In the genomic region with DNA sequence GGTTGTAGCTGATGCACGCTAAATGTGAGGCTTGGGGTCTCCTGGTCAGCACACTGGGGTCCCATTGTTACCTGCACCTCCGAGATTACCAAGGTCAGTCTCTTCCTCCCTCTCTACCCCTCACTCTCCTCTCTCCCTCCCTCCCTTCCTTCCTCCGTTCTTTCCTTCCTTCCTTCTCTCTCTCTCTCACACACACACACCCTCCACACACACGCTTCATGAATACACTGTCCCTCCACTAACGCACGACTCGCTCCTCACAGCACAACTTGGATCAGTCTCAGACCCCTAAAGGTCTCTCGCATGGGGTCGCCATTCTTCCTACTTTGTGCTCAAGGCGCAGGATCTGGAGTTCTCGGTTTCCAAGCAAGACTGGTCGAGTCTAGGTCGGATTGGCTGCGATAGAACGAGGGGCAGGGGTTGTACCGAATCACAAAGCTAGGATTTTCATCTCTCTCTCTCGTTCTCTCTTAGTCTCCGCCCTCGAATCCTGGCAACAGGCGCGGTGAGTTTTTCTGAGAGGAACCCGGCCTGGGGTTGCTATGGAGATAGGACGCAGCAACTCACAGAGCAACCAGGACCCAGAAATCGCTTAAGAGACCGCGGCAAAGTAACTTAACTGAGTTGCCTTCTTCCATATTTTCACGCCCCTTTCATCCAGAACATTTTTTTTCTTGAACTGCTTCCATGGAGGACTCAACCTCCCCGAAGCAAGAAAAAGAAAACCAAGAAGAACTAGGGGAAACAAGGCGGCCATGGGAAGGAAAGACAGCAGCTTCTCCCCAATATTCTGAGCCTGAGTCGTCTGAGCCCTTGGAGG, we compare ENCODE assay signal across 8 cellular contexts. TPM values are rescaled to one million over a fixed set of nuclear protein-coding genes. Genes with fewer than 3 reads are reported as not detected.
DNase-seq lines count a peak whose midpoint lies in the region; ATAC-seq and TF ChIP-seq lines count a peak whose summit lies in the region.

A gene (plus strand): TSS at position 543 of the 820 bp plus-strand sequence. CDS start 145 bp downstream, at position 688.

- H3K4me1 ChIP-seq in cardiac muscle cell (ENCODE audit: low read depth): no peaks in the 10 kb centered on the region
- H3K4me1 ChIP-seq in ovary (ENCODE audit: insufficient read depth): peaks cover 1% of the 10 kb centered on the region
- peaks cover 0 to 15% (median 2%) of the 10 kb centered on the region in 4 donors for H3K4me1 ChIP-seq in tibial nerve

- DNase-seq in GM03348 (ENCODE audit: low spot score) (peak; percentile 96), NB4 (ENCODE audit: low read depth) (peak; percentile 89), SKM-1 (lab: John Stamatoyannopoulos, UW; ENCODE audit: unreplicated experiment) (peak; percentile 79), cardiac muscle cell (ENCODE audit: low read depth in 1 of 2, low spot score in 1 of 2) (peak; percentile 96 to 97), ovary (peak; percentile 88 to 94 (median 90)), tibial nerve (ENCODE audit: low spot score in 2 of 2) (peak; percentile 78 to 88)
- DNase-seq in activated naive CD8-positive, alpha-beta T cell treated with anti-CD3 and anti-CD28 coated beads, Interleukin-2, amount 50 U/mL, for 16 hours (ENCODE audit: low read depth, low spot score): peak; percentile 21

- no peaks in the 10 kb centered on the region for H3K36me3 ChIP-seq in cardiac muscle cell
- no peaks in the 10 kb centered on the region for H3K36me3 ChIP-seq in ovary
- no peaks in the 10 kb centered on the region for H3K36me3 ChIP-seq in tibial nerve

- intact Hi-C loops in ovary (cut with DNase I): no loop called here

- no peak for TF ChIP-seq EP300 in ovary (IDR thresholded peaks at IDR 0.05)
- no peak for TF ChIP-seq EP300 in tibial nerve (IDR thresholded peaks at IDR 0.05)

- peak; percentile 100 for ATAC-seq in HG02588 (IDR thresholded peaks at IDR 0.05; ENCODE audit: unreplicated experiment)

- WGBS in ovary, 3 donors: 0 to 1% (median 1%) methylated on average over 30 of the region's 30 CpGs
- 0 to 1% methylated on average over 30 of the region's 30 CpGs for WGBS in tibial nerve, 2 donors

- peak; percentile 17 for TF ChIP-seq POLR2A in NB4 (IDR thresholded peaks at IDR 0.05; ENCODE audit: extremely low read depth, insufficient read length)
- no peak for TF ChIP-seq POLR2A in ovary (IDR thresholded peaks at IDR 0.05)
- TF ChIP-seq POLR2A in tibial nerve (IDR thresholded peaks at IDR 0.05): no peak

- H3K27me3 ChIP-seq in cardiac muscle cell (peaks cover 18% of the 10 kb centered on the region), ovary (no peaks in the 10 kb centered on the region), tibial nerve (no peaks in the 10 kb centered on the region)

- H3K9me3 ChIP-seq in cardiac muscle cell (ENCODE audit: low read depth) (no peaks in the 10 kb centered on the region), ovary (no peaks in the 10 kb centered on the region), tibial nerve (no peaks in the 10 kb centered on the region)

- TF ChIP-seq CTCF in NB4 (IDR thresholded peaks at IDR 0.05; ENCODE audit: low read depth, low read length) (no peak), cardiac muscle cell (IDR thresholded peaks at IDR 0.05; ENCODE audit: low read depth, low read length) (peak; percentile 43), ovary (IDR thresholded peaks at IDR 0.05) (no peak), tibial nerve (IDR thresholded peaks at IDR 0.05) (peak in 1 of 5 experiments; percentile 5)

- H3K4me3 ChIP-seq in NB4 (ENCODE audit: low read depth, low read length): peak within 1 kb of the TSS; percentile 66
- H3K4me3 ChIP-seq in cardiac muscle cell: peak within 1 kb of the TSS; percentile 60
- peak within 1 kb of the TSS; percentile 46 for H3K4me3 ChIP-seq in ovary
- H3K4me3 ChIP-seq in tibial nerve: peak within 1 kb of the TSS; percentile 35 to 59 (median 46)

- H3K27ac ChIP-seq in cardiac muscle cell: peak within 1 kb of the TSS; percentile 34
- H3K27ac ChIP-seq in ovary: no peak within 1 kb of the TSS
- H3K27ac ChIP-seq in tibial nerve: peak within 1 kb of the TSS in 3 of 4 donors; percentile 2 to 60 (median 23)

RNA-seq across cellular contexts. Expression of the gene that starts here (rescaled TPM):
- total RNA-seq in cardiac muscle cell (0.21 and 0.56 TPM in 2 replicates), ovary (10 to 100 TPM in 1 of 7 donors, 1 to 10 TPM in 6; 1.0 to 17.9 (median 2.3) TPM), tibial nerve (under 1 TPM in 3 of 4 donors, not detected in 1; 0.30 to 0.78 (median 0.42) TPM)
- polyA plus RNA-seq in cardiac muscle cell (0.26 and 0.81 TPM in 2 replicates), ovary (under 1 TPM; 0.52 to 0.55 TPM)

Comparison
In these comparisons a context has a peak if more than half of its experiments do, and no peak if none do; other contexts are left out.
1. Peak in DNase-seq, H3K4me3 ChIP-seq and H3K27ac ChIP-seq in cardiac muscle cell; RNA of the gene not detected or under 1 TPM.
2. Peak in DNase-seq, H3K4me3 ChIP-seq and H3K27ac ChIP-seq in tibial nerve; RNA of the gene not detected or under 1 TPM.
3. DNase-seq: peak in every context shown above with its lines; median percentile 96 in cardiac muscle cell; 96 in GM03348; 90 in ovary; 89 in NB4; 83 in tibial nerve; 79 in SKM-1; 21 in activated naive CD8-positive, alpha-beta T cell treated with anti-CD3 and anti-CD28 coated beads, Interleukin-2, amount 50 U/mL, for 16 hours.